Comparison of ENCODE assay signal across 8 cellular contexts in the genomic region with DNA sequence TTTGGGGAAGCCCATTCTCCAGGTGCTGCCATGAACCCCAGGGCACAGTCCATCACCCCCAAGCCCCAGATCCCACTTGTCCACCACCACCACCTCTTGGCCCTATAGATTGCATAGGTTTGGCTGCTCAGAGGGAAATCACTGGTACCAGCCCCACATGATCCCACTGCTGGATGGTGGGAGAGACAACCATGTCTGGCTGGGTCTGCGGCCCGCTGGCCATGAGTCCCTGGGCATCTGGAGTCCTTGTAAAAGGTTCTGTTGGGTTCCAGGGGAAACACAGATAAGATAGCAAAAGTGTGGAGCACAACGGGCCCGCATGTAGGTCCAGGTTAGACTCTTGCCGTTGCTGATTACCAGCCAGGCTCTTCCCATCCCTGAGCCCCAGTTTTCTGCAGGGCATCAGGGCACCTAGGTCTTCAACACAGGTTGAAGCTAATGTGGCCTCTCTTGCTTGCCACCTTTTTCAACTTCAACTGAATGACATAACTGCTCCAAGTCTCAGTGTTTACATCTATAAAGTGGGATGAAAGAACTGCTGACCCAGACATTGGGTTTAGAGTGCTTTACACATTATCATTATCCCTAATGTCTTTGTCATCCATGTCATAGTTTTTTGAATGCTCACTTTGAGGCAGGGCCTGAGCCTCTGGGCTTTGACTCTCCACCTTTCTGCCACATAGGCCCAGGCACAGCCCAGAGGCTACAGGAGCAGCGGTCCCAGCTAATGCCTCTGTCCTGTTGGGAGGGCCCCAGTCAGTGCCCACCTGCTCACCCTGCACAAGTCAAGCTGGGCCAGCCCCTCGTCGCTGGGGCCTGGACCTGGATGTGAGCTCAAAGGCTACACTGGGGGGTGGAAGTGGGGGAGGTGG. TPM values are rescaled to one million over a fixed set of nuclear protein-coding genes. Genes with fewer than 3 reads are reported as not detected.
DNase-seq lines count a peak whose midpoint lies in the region; ATAC-seq and TF ChIP-seq lines count a peak whose summit lies in the region.

No MANE protein-coding gene starts in this region.

- H3K4me2 ChIP-seq in BLaER1, result peak overlapping the region; percentile 100
- peak overlapping the region; percentile 93 for H3K4me2 ChIP-seq in OCI-LY1 (ENCODE audit: low read length)

- 90 to 98% methylated on average over 5 to 8 of the region's 8 CpGs for WGBS in endodermal cell (ENCODE audit: insufficient coverage in 1 of 2, insufficient read length in 1 of 2), 2 experiments
- 81 to 82% methylated on average over 8 of the region's 8 CpGs for WGBS in lower leg skin, 2 donors

- H3K4me1 ChIP-seq in BLaER1, result peaks cover 60% of the 10 kb centered on the region
- peaks cover 39% of the 10 kb centered on the region for H3K4me1 ChIP-seq in OCI-LY1 (ENCODE audit: insufficient read depth, low read length, severe bottlenecking)
- H3K4me1 ChIP-seq in endodermal cell (ENCODE audit: control insufficient read depth, insufficient read depth, low read length), result peaks cover 5% of the 10 kb centered on the region
- peaks cover 58 to 64% of the 10 kb centered on the region in 2 experiments for H3K4me1 ChIP-seq in neutrophil (ENCODE audit: control insufficient read depth in 1 of 2, insufficient read depth in 1 of 2, low read depth in 1 of 2, low read length in 1 of 2)

- peaks cover 8% of the 10 kb centered on the region for H3K4me1 Mint-ChIP-seq in endodermal cell

- H4K20me1 ChIP-seq in BLaER1, result peaks cover 44% of the 10 kb centered on the region
- no peaks in the 10 kb centered on the region for H4K20me1 ChIP-seq in OCI-LY1 (ENCODE audit: insufficient read depth, low read length)

- no peak for TF ChIP-seq POLR2A in lower leg skin (IDR thresholded peaks at IDR 0.05)

- peak overlapping the region; percentile 85 for H3K4me3 Mint-ChIP-seq in endodermal cell

- intact Hi-C loops in lower leg skin (cut with DNase I; ENCODE audit: low total_unique reads), result no loop called here

- peaks cover 5% of the 10 kb centered on the region; the same call in 1 of the 2 replicates for H3K79me2 ChIP-seq in OCI-LY1 (ENCODE audit: insufficient read depth, low read length)

- H2AFZ ChIP-seq in OCI-LY1 (ENCODE audit: low read length), result no peak overlapping the region

- no peak for DNase-seq in endodermal cell
- no peak for DNase-seq in lower leg skin (ENCODE audit: low spot score in 2 of 2)
- DNase-seq in activated CD4-positive, CD25-positive, alpha-beta regulatory T cell treated with anti-CD3 and anti-CD28 coated beads, Interleukin-2, amount 50 U/mL, for 72 hours, result no peak
- DNase-seq in NCI-H1694 treated with DMSO at 0.1 percent for 48 hours (lab: John Stamatoyannopoulos, UW), result no peak

- H3K36me3 ChIP-seq in BLaER1 (no peaks in the 10 kb centered on the region), OCI-LY1 (ENCODE audit: insufficient read depth, low read length) (0 out of 2 replicates have a peak, but pooled peaks cover 4% of the 10 kb centered on the region), endodermal cell (ENCODE audit: control insufficient read depth, insufficient read depth, low read length) (no peaks in the 10 kb centered on the region), neutrophil (peaks cover 9% of the 10 kb centered on the region)

- peaks cover 48% of the 10 kb centered on the region for H3K27me3 Mint-ChIP-seq in endodermal cell (ENCODE audit: insufficient read depth)

- H3K9me3 ChIP-seq in BLaER1, result no peaks in the 10 kb centered on the region
- no peaks in the 10 kb centered on the region for H3K9me3 ChIP-seq in OCI-LY1 (ENCODE audit: low read length)
- no peaks in the 10 kb centered on the region for H3K9me3 ChIP-seq in endodermal cell (ENCODE audit: control insufficient read depth, low read length)
- no peaks in the 10 kb centered on the region for H3K9me3 ChIP-seq in neutrophil

- H3K9me2 ChIP-seq in OCI-LY1 (ENCODE audit: low read depth, low read length), result no peaks in the 10 kb centered on the region

- no peaks in the 10 kb centered on the region for H3K9me3 Mint-ChIP-seq in endodermal cell

- H3K27me3 ChIP-seq in BLaER1, result peaks cover 33% of the 10 kb centered on the region
- 0 out of 2 replicates have a peak, but pooled peaks cover 3% of the 10 kb centered on the region for H3K27me3 ChIP-seq in OCI-LY1 (ENCODE audit: insufficient read depth, low read length)
- peaks cover 46% of the 10 kb centered on the region for H3K27me3 ChIP-seq in endodermal cell (ENCODE audit: control insufficient read depth, insufficient read depth, low read length, poor library complexity, severe bottlenecking)
- H3K27me3 ChIP-seq in neutrophil, result peaks cover 36% of the 10 kb centered on the region

- H3F3A ChIP-seq in OCI-LY1 (ENCODE audit: insufficient read depth, low read length), result no peaks in the 10 kb centered on the region

- no peak overlapping the region for H3K27ac Mint-ChIP-seq in endodermal cell

- peaks cover 3% of the 10 kb centered on the region for H3K36me3 Mint-ChIP-seq in endodermal cell (ENCODE audit: low read depth)

- H3K4me3 ChIP-seq in BLaER1, result peak overlapping the region; percentile 95
- H3K4me3 ChIP-seq in OCI-LY1 (ENCODE audit: low read depth, low read length, poor library complexity, severe bottlenecking), result peak overlapping the region; percentile 97
- H3K4me3 ChIP-seq in endodermal cell (ENCODE audit: low read length), result peak overlapping the region; percentile 74
- H3K4me3 ChIP-seq in neutrophil (ENCODE audit: low read depth in 1 of 2, low read length in 1 of 2), result peak overlapping the region; percentile 90 to 98
- no peak overlapping the region for H3K4me3 ChIP-seq in lower leg skin (ENCODE audit: low read depth, poor library complexity, severe bottlenecking)

- ATAC-seq in GM18861 (IDR thresholded peaks at IDR 0.05; ENCODE audit: unreplicated experiment), result no peak

- H3K27ac ChIP-seq in BLaER1 (no peak overlapping the region), OCI-LY1 (ENCODE audit: low read depth, low read length, poor library complexity, severe bottlenecking) (no peak overlapping the region), endodermal cell (ENCODE audit: low read depth, low read length) (no peak overlapping the region), neutrophil (peak overlapping the region; percentile 92)

- no peak overlapping the region for H3K9ac ChIP-seq in BLaER1
- peak overlapping the region; percentile 81 for H3K9ac ChIP-seq in OCI-LY1 (ENCODE audit: low read length)
- H3K9ac ChIP-seq in endodermal cell (ENCODE audit: extremely low read depth, low read length, poor library complexity, severe bottlenecking), result no peak overlapping the region

- TF ChIP-seq CTCF in OCI-LY1 (IDR thresholded peaks at IDR 0.05; ENCODE audit: low read length) (no peak), endodermal cell (conservative IDR thresholded peaks at IDR 0.05) (no peak), neutrophil (IDR thresholded peaks at IDR 0.05) (no peak), lower leg skin (IDR thresholded peaks at IDR 0.05) (no peak)

RNA-seq across cellular contexts. Expression of a gene that starts 1.0 kb away (rescaled TPM):
- 10 to 100 TPM; 19.9 to 21.8 TPM for total RNA-seq in endodermal cell
- 8.5 TPM for polyA plus RNA-seq in endodermal cell (2013, experiment 1 of 2)
- 9.2 TPM for polyA plus RNA-seq in endodermal cell (2013, experiment 2 of 2)
- 10 to 100 TPM; 12.4 to 36.1 (median 19.8) TPM for total RNA-seq in lower leg skin

RNA-seq across cellular contexts. Expression of a gene that starts 3.3 kb away (rescaled TPM):
- total RNA-seq in endodermal cell (10 to 100 TPM; 48.3 to 61.3 TPM), lower leg skin (10 to 100 TPM; 25.2 to 53.7 (median 38.1) TPM)
- polyA plus RNA-seq in endodermal cell (2013, experiment 1 of 2), result 71.1 TPM
- polyA plus RNA-seq in endodermal cell (2013, experiment 2 of 2), result 66.0 TPM
